In genomic region chr9:129695870-129696269, GRCh38 we compare ENCODE assay signal across 19 cellular contexts. TPM values are rescaled to one million over a fixed set of nuclear protein-coding genes. Genes with fewer than 3 reads are reported as not detected.
"Had no signal": no experiment of that assay in that cellular context is flagged by ENCODE, and none has a peak within 500 bp of the region (broad histone marks: within the 10 kb centered on the region; RNA-seq: fewer than 3 reads in every experiment).

No MANE protein-coding gene starts in this region.

- H3K9me3 Mint-ChIP-seq: activated T-cell treated with anti-CD3 and anti-CD28 coated beads, Interleukin-2, amount 50 U/mL, for 4 hours; central memory CD8-positive, alpha-beta T cell; dendritic cell treated with granulocyte-macrophage colony-stimulating factor and Interleukin-4, amounts not matched to agents 40 ng/mL and 50 ng/mL, for 4 days; effector memory CD8-positive, alpha-beta T cell; stimulated activated naive B cell treated with anti-CD40 and anti-IgM and Interleukin-4, amounts not matched to agents 10 μg/mL and 1 μg/mL and 100 μg/mL, for 72 hours had no signal

- H3K36me3 ChIP-seq: gastroesophageal sphincter, spleen, upper lobe of left lung had no signal

- H3K27ac ChIP-seq: epithelial cell of prostate, spleen, upper lobe of left lung had no signal

- DNase-seq: activated CD4-positive, alpha-beta T cell treated with anti-CD3 and anti-CD28 coated beads, Interleukin-2, amount 50 U/mL, for 48 hours; activated CD8-positive, alpha-beta memory T cell treated with anti-CD3 and anti-CD28 coated beads, Interleukin-2, amount 10 ng/mL, durations not matched to agents 7 days and 5 days; activated gamma-delta T cell; activated T-cell treated with anti-CD3 and anti-CD28 coated beads, Interleukin-2, amount 50 U/mL, for 4 hours; effector memory CD8-positive, alpha-beta T cell; hippocampal formation; posterior cingulate gyrus; right cardiac atrium; spleen; stimulated activated CD4-positive, alpha-beta T cell treated with anti-CD3 and anti-CD28 coated beads, Interleukin-2, amount 100 ng/mL, for 24 hours; stimulated activated naive B cell treated with anti-CD40 and anti-IgM and Interleukin-4, amounts not matched to agents 10 μg/mL and 1 μg/mL and 100 μg/mL, for 72 hours; upper lobe of left lung had no signal

- H3K36me3 Mint-ChIP-seq: activated CD8-positive, alpha-beta memory T cell treated with anti-CD3 and anti-CD28 coated beads, Interleukin-2, amount 10 ng/mL, durations not matched to agents 7 days and 5 days; stimulated activated naive B cell treated with anti-CD40 and anti-IgM and Interleukin-4, amounts not matched to agents 10 μg/mL and 1 μg/mL and 100 μg/mL, for 72 hours had no signal

- H3K4me3 Mint-ChIP-seq: activated CD8-positive, alpha-beta memory T cell treated with anti-CD3 and anti-CD28 coated beads, Interleukin-2, amount 10 ng/mL, durations not matched to agents 7 days and 5 days; activated T-cell treated with anti-CD3 and anti-CD28 coated beads, Interleukin-2, amount 50 U/mL, for 4 hours; central memory CD8-positive, alpha-beta T cell; dendritic cell treated with granulocyte-macrophage colony-stimulating factor and Interleukin-4, amounts not matched to agents 40 ng/mL and 50 ng/mL, for 4 days; stimulated activated naive B cell treated with anti-CD40 and anti-IgM and Interleukin-4, amounts not matched to agents 10 μg/mL and 1 μg/mL and 100 μg/mL, for 72 hours had no signal

- H3K9me3 ChIP-seq: gastroesophageal sphincter, spleen, upper lobe of left lung had no signal

- H3K4me3 ChIP-seq: spleen, upper lobe of left lung had no signal

- ATAC-seq: activated CD4-positive, CD25-positive, alpha-beta regulatory T cell treated with anti-CD3 and anti-CD28 coated beads, Interleukin-2, amount 50 U/mL, for 24 hours; activated CD8-positive, alpha-beta memory T cell treated with anti-CD3 and anti-CD28 coated beads, Interleukin-2, amount 10 ng/mL, durations not matched to agents 7 days and 5 days; activated T-cell treated with anti-CD3 and anti-CD28 coated beads, Interleukin-2, amount 50 U/mL, for 4 hours; effector memory CD8-positive, alpha-beta T cell; gastroesophageal sphincter; right cardiac atrium; stimulated activated naive B cell treated with anti-CD40 and anti-IgM and Interleukin-4, amounts not matched to agents 10 μg/mL and 1 μg/mL and 100 μg/mL, for 72 hours had no signal

- H3K27ac Mint-ChIP-seq: activated CD8-positive, alpha-beta memory T cell treated with anti-CD3 and anti-CD28 coated beads, Interleukin-2, amount 10 ng/mL, durations not matched to agents 7 days and 5 days; dendritic cell treated with granulocyte-macrophage colony-stimulating factor and Interleukin-4, amounts not matched to agents 40 ng/mL and 50 ng/mL, for 4 days; effector memory CD8-positive, alpha-beta T cell; stimulated activated naive B cell treated with anti-CD40 and anti-IgM and Interleukin-4, amounts not matched to agents 10 μg/mL and 1 μg/mL and 100 μg/mL, for 72 hours had no signal

- H3K4me1 Mint-ChIP-seq: central memory CD8-positive, alpha-beta T cell had no signal

RNA-seq across cellular contexts. Expression of gene PRRX2, which starts 30.4 kb away (rescaled TPM):
- total RNA-seq: kidney epithelial cell, myocyte had no signal

RNA-seq across cellular contexts. Expression of gene PTGES, which starts 57.0 kb away (rescaled TPM):
- total RNA-seq: activated CD8-positive, alpha-beta memory T cell treated with anti-CD3 and anti-CD28 coated beads, Interleukin-2, amount 10 ng/mL, durations not matched to agents 7 days and 5 days; activated T-cell treated with anti-CD3 and anti-CD28 coated beads, Interleukin-2, amount 50 U/mL, for 4 hours; myocyte had no signal
